In the genomic region with DNA sequence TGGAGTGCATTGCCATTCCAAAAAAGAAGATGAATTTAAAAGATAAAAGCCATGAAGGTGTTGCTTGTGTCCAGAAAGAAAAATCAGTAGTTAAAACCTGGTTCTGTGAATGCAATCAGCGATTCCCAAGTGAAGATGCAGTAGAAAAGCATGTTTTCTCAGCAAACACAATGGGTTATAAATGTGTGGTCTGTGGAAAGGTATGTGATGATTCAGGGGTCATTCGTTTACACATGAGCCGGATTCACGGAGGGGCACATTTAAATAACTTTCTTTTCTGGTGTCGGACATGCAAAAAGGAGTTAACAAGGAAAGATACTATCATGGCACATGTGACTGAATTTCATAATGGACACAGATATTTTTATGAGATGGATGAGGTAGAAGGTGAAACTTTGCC, we compare ENCODE assay signal across 21 cellular contexts. TPM values are rescaled to one million over a fixed set of nuclear protein-coding genes. Genes with fewer than 3 reads are reported as not detected.
DNase-seq lines count a peak whose midpoint lies in the region; ATAC-seq, FAIRE-seq and TF ChIP-seq lines count a peak whose summit lies in the region.
"Had no signal": no experiment of that assay in that cellular context is flagged by ENCODE, and none has a peak within 500 bp of the region (broad histone marks: within the 10 kb centered on the region; RNA-seq: fewer than 3 reads in every experiment).

No MANE protein-coding gene starts in this region.

- H3K9me3 ChIP-seq in HepG2 (ENCODE audit: low read length): no peaks in the 10 kb centered on the region
- no peaks in the 10 kb centered on the region for H3K9me3 ChIP-seq in right lobe of liver
- H3K9me3 ChIP-seq in T-helper 17 cell (ENCODE audit: control insufficient read depth, low read length, poor library complexity, severe bottlenecking): no peaks in the 10 kb centered on the region
- H3K9me3 ChIP-seq: ascending aorta, SK-N-SH, tibial nerve had no signal

- no peaks in the 10 kb centered on the region for H3K27me3 ChIP-seq in HepG2 (ENCODE audit: control insufficient read depth in 1 of 2, insufficient read depth in 2 of 2, low read length in 2 of 2)
- H3K27me3 ChIP-seq in right lobe of liver: no peaks in the 10 kb centered on the region
- H3K27me3 ChIP-seq: ascending aorta; BLaER1 treated with 17β-estradiol and CSF1 and Interleukin-3, amounts not matched to agents 10 nM and 100 nM; tibial nerve had no signal

- H4K20me1 ChIP-seq in HepG2 (ENCODE audit: insufficient read depth, low read length): no peaks in the 10 kb centered on the region

- H3K4me3 Mint-ChIP-seq in T-helper 17 cell: peak overlapping the region; percentile 1

- POLR2A ChIA-PET in HepG2 (lab: Yijun Ruan, JAX): no interaction called here

- FAIRE-seq in HepG2 (lab: Jason Lieb, UNC): no peak

- H3K79me2 ChIP-seq in HepG2 (ENCODE audit: insufficient read depth, low read length): no peaks in the 10 kb centered on the region

- H3K27ac ChIP-seq in HepG2 (ENCODE audit: extremely low read length, insufficient read depth, low read length) (no peak overlapping the region), right lobe of liver (no peak overlapping the region)
- H3K27ac ChIP-seq: ascending aorta; BLaER1 treated with 17β-estradiol and CSF1 and Interleukin-3, amounts not matched to agents 10 nM and 100 nM; RWPE1; tibial nerve had no signal

- H3K9ac ChIP-seq in HepG2 (ENCODE audit: insufficient read depth, low read depth, low read length): no peak overlapping the region
- H3K9ac ChIP-seq: BLaER1 treated with 17β-estradiol and CSF1 and Interleukin-3, amounts not matched to agents 10 nM and 100 nM; SK-N-SH had no signal

- H3K4me2 ChIP-seq in HepG2 (ENCODE audit: low read depth, low read length): no peak overlapping the region
- H3K4me2 ChIP-seq: BLaER1 treated with 17β-estradiol and CSF1 and Interleukin-3, amounts not matched to agents 10 nM and 100 nM; SK-N-SH had no signal

- intact Hi-C loops in HepG2 (cut with micrococcal nuclease; ENCODE audit: unreplicated experiment): no loop called here
- intact Hi-C loops in right lobe of liver (cut with DNase I): no loop called here

- DNase-seq in HepG2 (ENCODE audit: low spot score) (no peak), right lobe of liver (no peak), T-helper 17 cell (no peak), choroid plexus epithelial cell (ENCODE audit: low read depth) (peak; percentile 21), foreskin melanocyte (no peak)
- DNase-seq: cerebellar nuclear complex; COR-L47; islet precursor cell; KG1; midbrain; MV-4-11; naive thymus-derived CD4-positive, alpha-beta T cell; NCI-H1436 treated with DMSO at 0.1 percent for 48 hours; NCI-H748 treated with DMSO at 0.1 percent for 48 hours; SK-N-SH had no signal

- H3K4me1 Mint-ChIP-seq in T-helper 17 cell: peaks cover 20% of the 10 kb centered on the region

- TF ChIP-seq CTCF in HepG2 (CRISPR knock-in tag; IDR thresholded peaks at IDR 0.05) (no peak), right lobe of liver (IDR thresholded peaks at IDR 0.05) (no peak), choroid plexus epithelial cell (conservative IDR thresholded peaks at IDR 0.05; ENCODE audit: low read depth, low read length) (no peak)

- ATAC-seq in HepG2 (no peak), right lobe of liver (no peak), T-helper 17 cell (no peak), HG03432 (IDR thresholded peaks at IDR 0.05; ENCODE audit: unreplicated experiment) (no peak), HG02840 (IDR thresholded peaks at IDR 0.05; ENCODE audit: low FRiP score, unreplicated experiment) (no peak)
- ATAC-seq: naive thymus-derived CD4-positive, alpha-beta T cell had no signal

- H2AFZ ChIP-seq in HepG2 (ENCODE audit: low read length): no peak overlapping the region

- CTCF ChIA-PET in HepG2 (lab: Yijun Ruan, JAX; ENCODE audit: low intra/inter-chr PET ratio, low total read pairs): no interaction called here

- H3K36me3 ChIP-seq in HepG2 (replicated peaks in 1 of 2; ENCODE audit: control insufficient read depth in 1 of 2, insufficient read depth in 2 of 2, low read length in 2 of 2) (peaks cover 11 to 47% of the 10 kb centered on the region in 2 experiments), right lobe of liver (peaks cover 0 to 39% (median 7%) of the 10 kb centered on the region in 4 donors)

- in situ Hi-C loops in HepG2 (cut with HindIII; ENCODE audit: extremely low pct_ligation_motif_present, low pct_unique_long_range_greater_than_20kb): no loop called here

- peaks cover 6% of the 10 kb centered on the region for H3K4me1 ChIP-seq in HepG2 (ENCODE audit: insufficient read depth, low read length)
- no peaks in the 10 kb centered on the region for H3K4me1 ChIP-seq in right lobe of liver
- H3K4me1 ChIP-seq: ascending aorta; BLaER1 treated with 17β-estradiol and CSF1 and Interleukin-3, amounts not matched to agents 10 nM and 100 nM; tibial nerve had no signal

- H3K4me3 ChIP-seq in HepG2 (replicated peaks in 1 of 3; ENCODE audit: insufficient read depth in 1 of 3, low read depth in 2 of 3, low read length in 3 of 3) (no peak overlapping the region), right lobe of liver (no peak overlapping the region), choroid plexus epithelial cell (ENCODE audit: low read depth, low read length) (no peak overlapping the region)
- H3K4me3 ChIP-seq: ascending aorta; BLaER1 treated with 17β-estradiol and CSF1 and Interleukin-3, amounts not matched to agents 10 nM and 100 nM; tibial nerve had no signal

- TSS peak; percentile 37 for BruUV-seq in HepG2 (replicated peaks; lab: Mats Ljungman, UMichigan)

- TF ChIP-seq RAD21 in HepG2 (CRISPR knock-in tag; IDR thresholded peaks at IDR 0.05): no peak

- TF ChIP-seq EP300 in HepG2 (IDR thresholded peaks at IDR 0.05; ENCODE audit: low read depth in 2 of 2, low read length in 2 of 2): no peak
- no peak for TF ChIP-seq EP300 in HepG2 (CRISPR knock-in tag; IDR thresholded peaks at IDR 0.05; ENCODE audit: borderline replicate concordance)

- peak overlapping the region; percentile 62 for H3K27ac Mint-ChIP-seq in T-helper 17 cell

- peaks cover 3% of the 10 kb centered on the region for H3K36me3 Mint-ChIP-seq in T-helper 17 cell (ENCODE audit: low read depth)

- TF ChIP-seq POLR2A in HepG2 (IDR thresholded peaks at IDR 0.05; ENCODE audit: insufficient read depth in 1 of 2, low read depth in 2 of 2, low read length in 2 of 2) (no peak), right lobe of liver (IDR thresholded peaks at IDR 0.05) (no peak)

- 93% methylated on average over 5 of the region's 5 CpGs for WGBS in HepG2 (ENCODE audit: low lambda C conversion rate)
- 82% methylated on average over 4 of the region's 5 CpGs for WGBS in right lobe of liver (ENCODE audit: insufficient coverage, low coverage, low lambda C conversion rate, missing lambda C conversion rate)

- no peaks in the 10 kb centered on the region for H3K27me3 Mint-ChIP-seq in T-helper 17 cell
- H3K27me3 Mint-ChIP-seq: naive thymus-derived CD4-positive, alpha-beta T cell had no signal

RNA-seq across cellular contexts. Expression of a gene that starts 24.7 kb away (rescaled TPM):
- total RNA-seq in HepG2 (2016; rRNA removed; fragmentation: Illumina TruSeq; extraction: Trizol) (15.1 and 23.0 TPM in 2 replicates), right lobe of liver (1 to 10 TPM; 2.8 to 6.2 (median 4.3) TPM), T-helper 17 cell (1 to 10 TPM; 2.7 to 3.1 TPM)
- total RNA-seq in HepG2 (2016; cell fraction: cytosol; rRNA removed; fragmentation: Illumina TruSeq; extraction: Trizol; ENCODE audit: low read depth): 3.7 and 4.1 TPM in 2 replicates
- 15.0 and 23.4 TPM in 2 replicates for total RNA-seq in HepG2 (2016; cell fraction: insoluble cytoplasmic fraction; rRNA removed; fragmentation: Illumina TruSeq; extraction: Trizol)
- 8.8 and 9.8 TPM in 2 replicates for total RNA-seq in HepG2 (2016; cell fraction: membrane; rRNA removed; fragmentation: Illumina TruSeq; extraction: Trizol)
- 10.3 and 11.9 TPM in 2 replicates for total RNA-seq in HepG2 (2016; cell fraction: nucleus; rRNA removed; fragmentation: Illumina TruSeq; extraction: Trizol)
- polyA plus RNA-seq in HepG2 (2011; rRNA removed): 4.3 and 5.7 TPM in 2 replicates
- polyA plus RNA-seq in HepG2 (2011; cell fraction: cytosol; rRNA removed): 2.4 and 3.5 TPM in 2 replicates
- polyA plus RNA-seq in HepG2 (2011; cell fraction: nucleus; rRNA removed): 1.3 and 2.0 TPM in 2 replicates
- polyA plus RNA-seq in HepG2 (2012): 6.1 and 6.7 TPM in 2 replicates
- 2.4 TPM in 2 replicates for polyA plus RNA-seq in HepG2 (2016; cell fraction: cytosol; fragmentation: Illumina TruSeq; extraction: Trizol; ENCODE audit: low read depth)
- polyA plus RNA-seq in HepG2 (2016; cell fraction: insoluble cytoplasmic fraction; fragmentation: Illumina TruSeq; extraction: Trizol; ENCODE audit: low read depth): 24.1 and 26.3 TPM in 2 replicates
- 5.4 and 5.5 TPM in 2 replicates for polyA plus RNA-seq in HepG2 (2016; cell fraction: membrane; fragmentation: Illumina TruSeq; extraction: Trizol; ENCODE audit: low read depth)
- polyA plus RNA-seq in HepG2 (2016; cell fraction: nucleus; fragmentation: Illumina TruSeq; extraction: Trizol; ENCODE audit: insufficient read depth, low read depth): 10.2 and 10.9 TPM in 2 replicates
- polyA minus RNA-seq in HepG2 (2011; rRNA and poly(A)+ RNA removed; ENCODE audit: low replicate concordance): 3.1 and 7.3 TPM in 2 replicates
- polyA minus RNA-seq in HepG2 (2011; cell fraction: cytosol; rRNA and poly(A)+ RNA removed): 4.3 and 4.4 TPM in 2 replicates
- 19.6 and 22.1 TPM in 2 replicates for polyA minus RNA-seq in HepG2 (2011; cell fraction: nucleus; rRNA and poly(A)+ RNA removed)

RNA-seq across cellular contexts. Expression of a gene that starts 57.4 kb away (rescaled TPM):
- 65.7 and 104 TPM in 2 replicates for total RNA-seq in HepG2 (2016; rRNA removed; fragmentation: Illumina TruSeq; extraction: Trizol)
- 24.7 and 26.5 TPM in 2 replicates for total RNA-seq in HepG2 (2016; cell fraction: cytosol; rRNA removed; fragmentation: Illumina TruSeq; extraction: Trizol; ENCODE audit: low read depth)
- 63.5 and 86.7 TPM in 2 replicates for total RNA-seq in HepG2 (2016; cell fraction: insoluble cytoplasmic fraction; rRNA removed; fragmentation: Illumina TruSeq; extraction: Trizol)
- total RNA-seq in HepG2 (2016; cell fraction: membrane; rRNA removed; fragmentation: Illumina TruSeq; extraction: Trizol): 25.8 and 28.9 TPM in 2 replicates
- total RNA-seq in HepG2 (2016; cell fraction: nucleus; rRNA removed; fragmentation: Illumina TruSeq; extraction: Trizol): 114 and 121 TPM in 2 replicates
- polyA plus RNA-seq in HepG2 (2011; rRNA removed): 26.8 and 32.1 TPM in 2 replicates
- 11.2 and 15.5 TPM in 2 replicates for polyA plus RNA-seq in HepG2 (2011; cell fraction: cytosol; rRNA removed)
- polyA plus RNA-seq in HepG2 (2011; cell fraction: nucleus; rRNA removed): 31.4 and 36.5 TPM in 2 replicates
- 19.2 and 24.0 TPM in 2 replicates for polyA plus RNA-seq in HepG2 (2012)
- polyA plus RNA-seq in HepG2 (2016; cell fraction: cytosol; fragmentation: Illumina TruSeq; extraction: Trizol; ENCODE audit: low read depth): 2.4 and 2.9 TPM in 2 replicates
- polyA plus RNA-seq in HepG2 (2016; cell fraction: insoluble cytoplasmic fraction; fragmentation: Illumina TruSeq; extraction: Trizol; ENCODE audit: low read depth): 26.3 and 29.7 TPM in 2 replicates
- 4.3 and 5.0 TPM in 2 replicates for polyA plus RNA-seq in HepG2 (2016; cell fraction: membrane; fragmentation: Illumina TruSeq; extraction: Trizol; ENCODE audit: low read depth)
- polyA plus RNA-seq in HepG2 (2016; cell fraction: nucleus; fragmentation: Illumina TruSeq; extraction: Trizol; ENCODE audit: insufficient read depth, low read depth): 58.1 and 64.8 TPM in 2 replicates
- 41.3 and 48.2 TPM in 2 replicates for polyA minus RNA-seq in HepG2 (2011; rRNA and poly(A)+ RNA removed; ENCODE audit: low replicate concordance)
- 47.5 and 51.5 TPM in 2 replicates for polyA minus RNA-seq in HepG2 (2011; cell fraction: cytosol; rRNA and poly(A)+ RNA removed)
- 297 and 303 TPM in 2 replicates for polyA minus RNA-seq in HepG2 (2011; cell fraction: nucleus; rRNA and poly(A)+ RNA removed)
- total RNA-seq in right lobe of liver: 10 to 100 TPM; 14.4 to 24.9 (median 19.1) TPM
- 100 to 1,000 TPM; 131 to 142 TPM for total RNA-seq in T-helper 17 cell
